8 cellular contexts compared by ENCODE assay signal in genomic region chr12:51246254-51246853, GRCh38. TPM values are rescaled to one million over a fixed set of nuclear protein-coding genes. Genes with fewer than 3 reads are reported as not detected.
DNase-seq lines count a peak whose midpoint lies in the region; ATAC-seq and TF ChIP-seq lines count a peak whose summit lies in the region.

No MANE protein-coding gene starts in this region.

- no peaks in the 10 kb centered on the region for H3K9me3 Mint-ChIP-seq in activated T-cell treated with anti-CD3 and anti-CD28 coated beads, Interleukin-2, amount 50 U/mL, for 4 hours
- no peaks in the 10 kb centered on the region for H3K9me3 Mint-ChIP-seq in effector memory CD8-positive, alpha-beta T cell
- H3K9me3 Mint-ChIP-seq in natural killer cell = no peaks in the 10 kb centered on the region

- H3K4me3 Mint-ChIP-seq in activated T-cell treated with anti-CD3 and anti-CD28 coated beads, Interleukin-2, amount 50 U/mL, for 4 hours = peak overlapping the region; percentile 33
- H3K4me3 Mint-ChIP-seq in effector memory CD8-positive, alpha-beta T cell = peak overlapping the region in 1 of 2 donors; percentile 56
- H3K4me3 Mint-ChIP-seq in natural killer cell = peak overlapping the region; percentile 38

- peaks cover 53% of the 10 kb centered on the region for H3K4me1 Mint-ChIP-seq in activated T-cell treated with anti-CD3 and anti-CD28 coated beads, Interleukin-2, amount 50 U/mL, for 4 hours (ENCODE audit: low read depth)
- H3K4me1 Mint-ChIP-seq in effector memory CD8-positive, alpha-beta T cell (ENCODE audit: low read depth in 2 of 2) = peaks cover 42 to 51% of the 10 kb centered on the region in 2 donors
- peaks cover 43 to 44% of the 10 kb centered on the region in 2 donors for H3K4me1 Mint-ChIP-seq in natural killer cell

- H3K27me3 ChIP-seq in SJSA1 (replicated peaks) = no peaks in the 10 kb centered on the region

- peaks cover 17% of the 10 kb centered on the region for H3K36me3 Mint-ChIP-seq in activated T-cell treated with anti-CD3 and anti-CD28 coated beads, Interleukin-2, amount 50 U/mL, for 4 hours (ENCODE audit: insufficient read depth)
- H3K36me3 Mint-ChIP-seq in effector memory CD8-positive, alpha-beta T cell (ENCODE audit: insufficient read depth) = peaks cover 54% of the 10 kb centered on the region
- H3K36me3 Mint-ChIP-seq in natural killer cell = peaks cover 9% of the 10 kb centered on the region

- no peak overlapping the region for H3K4me3 ChIP-seq in SJSA1

- peak overlapping the region; percentile 91 to 92 for H3K27ac Mint-ChIP-seq in effector memory CD8-positive, alpha-beta T cell
- peak overlapping the region; percentile 82 to 89 for H3K27ac Mint-ChIP-seq in natural killer cell

- intact Hi-C loops in natural killer cell (cut with micrococcal nuclease) = no loop called here

- no peaks in the 10 kb centered on the region for H3K9me3 ChIP-seq in SJSA1 (replicated peaks)

- H3K27me3 Mint-ChIP-seq in activated T-cell treated with anti-CD3 and anti-CD28 coated beads, Interleukin-2, amount 50 U/mL, for 4 hours (ENCODE audit: low read depth) = no peaks in the 10 kb centered on the region
- H3K27me3 Mint-ChIP-seq in effector memory CD8-positive, alpha-beta T cell = no peaks in the 10 kb centered on the region
- no peaks in the 10 kb centered on the region for H3K27me3 Mint-ChIP-seq in natural killer cell (ENCODE audit: low read depth in 2 of 2)

- peak; percentile 52 to 69 for ATAC-seq in activated T-cell treated with anti-CD3 and anti-CD28 coated beads, Interleukin-2, amount 50 U/mL, for 4 hours
- peak; percentile 77 for ATAC-seq in effector memory CD8-positive, alpha-beta T cell (replicated peaks)
- ATAC-seq in natural killer cell (peak; percentile 66 to 72 (median 69)), HG02973 (IDR thresholded peaks at IDR 0.05; ENCODE audit: unreplicated experiment) (no peak), HG03432 (IDR thresholded peaks at IDR 0.05; ENCODE audit: unreplicated experiment) (no peak)

- H3K27ac ChIP-seq in SJSA1 = peak overlapping the region; percentile 48; the same call in 1 of the 2 replicates

- H3K36me3 ChIP-seq in SJSA1 = peaks cover 73% of the 10 kb centered on the region

- H3K4me1 ChIP-seq in SJSA1 (replicated peaks) = peaks cover 14% of the 10 kb centered on the region

- no peak for TF ChIP-seq CTCF in natural killer cell (IDR thresholded peaks at IDR 0.05)

- peak; percentile 15 for DNase-seq in activated T-cell treated with anti-CD3 and anti-CD28 coated beads, Interleukin-2, amount 50 U/mL, for 4 hours
- no peak for DNase-seq in activated T-cell treated with anti-CD3 and anti-CD28 coated beads, Interleukin-2, amount 50 U/mL, for 1 hour
- DNase-seq in SJSA1 (ENCODE audit: low read depth in 1 of 2, low spot score in 2 of 2) = peak in 1 of 2 experiments; percentile 16
- peak in 2 of 3 experiments; percentile 20 to 26 for DNase-seq in effector memory CD8-positive, alpha-beta T cell
- peak; percentile 24 for DNase-seq in natural killer cell
- no peak for DNase-seq in dedifferentiated amniotic fluid mesenchymal stem cell (ENCODE audit: extremely low spot score)

RNA-seq across cellular contexts. Expression of gene DAZAP2, which starts 7.7 kb away (rescaled TPM):
- total RNA-seq in activated T-cell treated with anti-CD3 and anti-CD28 coated beads, Interleukin-2, amount 50 U/mL, for 4 hours = 100 to 1,000 TPM; 143 to 145 (median 145) TPM
- 79.9 and 153 TPM in 2 replicates for total RNA-seq in SJSA1 (2014; rRNA removed; shearing (Covaris generic))
- 100 to 1,000 TPM; 316 to 350 (median 325) TPM for total RNA-seq in natural killer cell

RNA-seq across cellular contexts. Expression of gene SMAGP, which starts 23.9 kb away (rescaled TPM):
- total RNA-seq in activated T-cell treated with anti-CD3 and anti-CD28 coated beads, Interleukin-2, amount 50 U/mL, for 4 hours = under 1 TPM; 0.76 to 0.87 (median 0.79) TPM
- total RNA-seq in SJSA1 (2014; rRNA removed; shearing (Covaris generic)) = 22.8 and 32.5 TPM in 2 replicates
- 10 to 100 TPM in 2 of 3 donors, 1 to 10 TPM in 1; 6.5 to 26.2 (median 19.0) TPM for total RNA-seq in natural killer cell

RNA-seq across cellular contexts. Expression of gene POU6F1, which starts 28.5 kb away (rescaled TPM):
- total RNA-seq in activated T-cell treated with anti-CD3 and anti-CD28 coated beads, Interleukin-2, amount 50 U/mL, for 4 hours = 1 to 10 TPM; 4.1 to 8.5 (median 7.2) TPM
- total RNA-seq in SJSA1 (2014; rRNA removed; shearing (Covaris generic)) = 1.2 and 5.8 TPM in 2 replicates
- total RNA-seq in natural killer cell = 1 to 10 TPM; 5.7 to 6.6 (median 6.0) TPM

Comparison
In these comparisons a context has a peak if more than half of its experiments do, and no peak if none do; other contexts are left out.
1. DNase-seq: peak in activated T-cell treated with anti-CD3 and anti-CD28 coated beads, Interleukin-2, amount 50 U/mL, for 4 hours (single experiment), effector memory CD8-positive, alpha-beta T cell (2 of 3) and natural killer cell (single experiment); none in activated T-cell treated with anti-CD3 and anti-CD28 coated beads, Interleukin-2, amount 50 U/mL, for 1 hour (single experiment) and dedifferentiated amniotic fluid mesenchymal stem cell (single experiment).
2. ATAC-seq: peak in activated T-cell treated with anti-CD3 and anti-CD28 coated beads, Interleukin-2, amount 50 U/mL, for 4 hours (2 of 2), effector memory CD8-positive, alpha-beta T cell (single experiment) and natural killer cell (3 of 3); none in HG02973 (single experiment) and HG03432 (single experiment).
3. RNA of gene SMAGP, which starts 23.9 kb away (total RNA-seq): 22.8 to 32.5 TPM in SJSA1 and 6.5 to 26.2 TPM in natural killer cell; 0.76 to 0.87 TPM in activated T-cell treated with anti-CD3 and anti-CD28 coated beads, Interleukin-2, amount 50 U/mL, for 4 hours; every median in the first group is over 4 times any median in the second.